1 cellular context compared by ENCODE assay signal in genomic region chr1:230867903-230868735, GRCh38.
TF ChIP-seq lines count a peak whose summit lies in the region.

A gene with protein sequence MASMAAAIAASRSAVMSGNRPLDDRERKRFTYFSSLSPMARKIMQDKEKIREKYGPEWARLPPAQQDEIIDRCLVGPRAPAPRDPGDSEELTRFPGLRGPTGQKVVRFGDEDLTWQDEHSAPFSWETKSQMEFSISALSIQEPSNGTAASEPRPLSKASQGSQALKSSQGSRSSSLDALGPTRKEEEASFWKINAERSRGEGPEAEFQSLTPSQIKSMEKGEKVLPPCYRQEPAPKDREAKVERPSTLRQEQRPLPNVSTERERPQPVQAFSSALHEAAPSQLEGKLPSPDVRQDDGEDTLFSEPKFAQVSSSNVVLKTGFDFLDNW (minus strand): TSS chr1:230868521. CDS start chr1:230868512, 9 bp downstream.

TF ChIP-seq in HepG2, 621 proteins besides CTCF, POLR2A, EP300 and RAD21 (continued from another document and continues in another):
- TF ChIP-seq THAP9 (CRISPR knock-in tag; IDR thresholded peaks at IDR 0.05; ENCODE audit: borderline replicate concordance) (no peak), ZNF816 (CRISPR knock-in tag; IDR thresholded peaks at IDR 0.05; ENCODE audit: borderline replicate concordance) (no peak), ZBTB25 (CRISPR knock-in tag; IDR thresholded peaks at IDR 0.05) (no peak), IRX3 (CRISPR knock-in tag; IDR thresholded peaks at IDR 0.05; ENCODE audit: borderline replicate concordance, low read depth) (no peak), ZBTB14 (CRISPR knock-in tag; IDR thresholded peaks at IDR 0.05) (peak; percentile 12; the same call in 1 of the 2 replicates), NFAT5 (CRISPR knock-in tag; IDR thresholded peaks at IDR 0.05) (no peak), EEA1 (CRISPR knock-in tag; IDR thresholded peaks at IDR 0.05; ENCODE audit: borderline replicate concordance) (peak; percentile 76; the same call in 1 of the 2 replicates), ZSCAN9 (CRISPR knock-in tag; IDR thresholded peaks at IDR 0.05; ENCODE audit: borderline replicate concordance) (no peak), ZNF296 (CRISPR knock-in tag; conservative IDR thresholded peaks at IDR 0.05) (0 out of 2 replicates have a peak, but pooled peaks have one; percentile 5), ZNF263 (CRISPR knock-in tag; IDR thresholded peaks at IDR 0.05) (0 out of 2 replicates have a peak, but pooled peaks have one; percentile 18), EZH2 (conservative IDR thresholded peaks at IDR 0.05; ENCODE audit: low read depth, low read length) (no peak), MXD3 (CRISPR knock-in tag; IDR thresholded peaks at IDR 0.05) (no peak), JUND (CRISPR knock-in tag; IDR thresholded peaks at IDR 0.05) (no peak), GABPA (IDR thresholded peaks at IDR 0.05; ENCODE audit: low read depth, low read length) (no peak), GABPA (CRISPR knock-in tag; IDR thresholded peaks at IDR 0.05; ENCODE audit: low read depth) (no peak), HIVEP1 (CRISPR knock-in tag; IDR thresholded peaks at IDR 0.05) (no peak), ZNF44 (CRISPR knock-in tag; IDR thresholded peaks at IDR 0.05) (no peak), TSC22D2 (CRISPR knock-in tag; IDR thresholded peaks at IDR 0.05; ENCODE audit: borderline replicate concordance) (no peak), HDAC2 (CRISPR knock-in tag; IDR thresholded peaks at IDR 0.05) (no peak), SRY (CRISPR knock-in tag; IDR thresholded peaks at IDR 0.05) (0 out of 2 replicates have a peak, but pooled peaks have one; percentile 36), ZMYM3 (CRISPR knock-in tag; IDR thresholded peaks at IDR 0.05) (no peak), MXI1 (IDR thresholded peaks at IDR 0.05; ENCODE audit: borderline replicate concordance, low read depth, low read length) (no peak), MTA3 (CRISPR knock-in tag; IDR thresholded peaks at IDR 0.05) (no peak), TRIM24 (CRISPR knock-in tag; IDR thresholded peaks at IDR 0.05) (no peak), HNRNPLL (IDR thresholded peaks at IDR 0.05; ENCODE audit: low read depth, low read length, poor library complexity, severe bottlenecking) (peak; percentile 36)
- TF ChIP-seq, protein P1, sequence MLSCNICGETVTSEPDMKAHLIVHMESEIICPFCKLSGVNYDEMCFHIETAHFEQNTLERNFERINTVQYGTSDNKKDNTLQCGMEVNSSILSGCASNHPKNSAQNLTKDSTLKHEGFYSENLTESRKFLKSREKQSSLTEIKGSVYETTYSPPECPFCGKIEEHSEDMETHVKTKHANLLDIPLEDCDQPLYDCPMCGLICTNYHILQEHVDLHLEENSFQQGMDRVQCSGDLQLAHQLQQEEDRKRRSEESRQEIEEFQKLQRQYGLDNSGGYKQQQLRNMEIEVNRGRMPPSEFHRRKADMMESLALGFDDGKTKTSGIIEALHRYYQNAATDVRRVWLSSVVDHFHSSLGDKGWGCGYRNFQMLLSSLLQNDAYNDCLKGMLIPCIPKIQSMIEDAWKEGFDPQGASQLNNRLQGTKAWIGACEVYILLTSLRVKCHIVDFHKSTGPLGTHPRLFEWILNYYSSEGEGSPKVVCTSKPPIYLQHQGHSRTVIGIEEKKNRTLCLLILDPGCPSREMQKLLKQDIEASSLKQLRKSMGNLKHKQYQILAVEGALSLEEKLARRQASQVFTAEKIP (CRISPR knock-in tag; IDR thresholded peaks at IDR 0.05; ENCODE audit: borderline replicate concordance) = no peak
- TF ChIP-seq, protein P2, sequence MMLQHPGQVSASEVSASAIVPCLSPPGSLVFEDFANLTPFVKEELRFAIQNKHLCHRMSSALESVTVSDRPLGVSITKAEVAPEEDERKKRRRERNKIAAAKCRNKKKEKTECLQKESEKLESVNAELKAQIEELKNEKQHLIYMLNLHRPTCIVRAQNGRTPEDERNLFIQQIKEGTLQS (CRISPR knock-in tag; IDR thresholded peaks at IDR 0.05) = 0 out of 2 replicates have a peak, but pooled peaks have one; percentile 5
- TF ChIP-seq, protein P3, sequence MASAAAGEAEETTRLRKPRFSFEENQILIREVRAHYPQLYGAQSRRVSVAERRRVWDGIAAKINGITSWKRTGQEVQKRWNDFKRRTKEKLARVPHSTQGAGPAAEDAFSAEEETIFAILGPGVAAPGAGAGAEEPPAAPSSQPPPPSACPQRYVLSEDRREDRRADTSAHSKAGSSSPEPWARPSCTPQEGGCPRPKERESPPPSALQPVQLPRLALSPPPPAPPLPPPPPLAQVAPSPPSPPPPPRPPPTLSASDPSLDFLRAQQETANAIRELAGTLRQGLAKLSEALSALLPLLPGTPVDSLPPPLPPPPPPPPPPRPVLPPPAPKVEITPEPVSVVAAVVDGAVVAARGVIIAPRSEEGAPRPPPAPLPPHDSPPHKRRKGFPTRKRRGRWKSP (CRISPR knock-in tag; IDR thresholded peaks at IDR 0.05) = no peak
- TF ChIP-seq, protein P4, sequence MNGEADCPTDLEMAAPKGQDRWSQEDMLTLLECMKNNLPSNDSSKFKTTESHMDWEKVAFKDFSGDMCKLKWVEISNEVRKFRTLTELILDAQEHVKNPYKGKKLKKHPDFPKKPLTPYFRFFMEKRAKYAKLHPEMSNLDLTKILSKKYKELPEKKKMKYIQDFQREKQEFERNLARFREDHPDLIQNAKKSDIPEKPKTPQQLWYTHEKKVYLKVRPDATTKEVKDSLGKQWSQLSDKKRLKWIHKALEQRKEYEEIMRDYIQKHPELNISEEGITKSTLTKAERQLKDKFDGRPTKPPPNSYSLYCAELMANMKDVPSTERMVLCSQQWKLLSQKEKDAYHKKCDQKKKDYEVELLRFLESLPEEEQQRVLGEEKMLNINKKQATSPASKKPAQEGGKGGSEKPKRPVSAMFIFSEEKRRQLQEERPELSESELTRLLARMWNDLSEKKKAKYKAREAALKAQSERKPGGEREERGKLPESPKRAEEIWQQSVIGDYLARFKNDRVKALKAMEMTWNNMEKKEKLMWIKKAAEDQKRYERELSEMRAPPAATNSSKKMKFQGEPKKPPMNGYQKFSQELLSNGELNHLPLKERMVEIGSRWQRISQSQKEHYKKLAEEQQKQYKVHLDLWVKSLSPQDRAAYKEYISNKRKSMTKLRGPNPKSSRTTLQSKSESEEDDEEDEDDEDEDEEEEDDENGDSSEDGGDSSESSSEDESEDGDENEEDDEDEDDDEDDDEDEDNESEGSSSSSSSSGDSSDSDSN (CRISPR knock-in tag; IDR thresholded peaks at IDR 0.05) = peak; percentile 59; the same call in 1 of the 2 replicates
